ENCODE assay signal across 11 cellular contexts in the genomic region with DNA sequence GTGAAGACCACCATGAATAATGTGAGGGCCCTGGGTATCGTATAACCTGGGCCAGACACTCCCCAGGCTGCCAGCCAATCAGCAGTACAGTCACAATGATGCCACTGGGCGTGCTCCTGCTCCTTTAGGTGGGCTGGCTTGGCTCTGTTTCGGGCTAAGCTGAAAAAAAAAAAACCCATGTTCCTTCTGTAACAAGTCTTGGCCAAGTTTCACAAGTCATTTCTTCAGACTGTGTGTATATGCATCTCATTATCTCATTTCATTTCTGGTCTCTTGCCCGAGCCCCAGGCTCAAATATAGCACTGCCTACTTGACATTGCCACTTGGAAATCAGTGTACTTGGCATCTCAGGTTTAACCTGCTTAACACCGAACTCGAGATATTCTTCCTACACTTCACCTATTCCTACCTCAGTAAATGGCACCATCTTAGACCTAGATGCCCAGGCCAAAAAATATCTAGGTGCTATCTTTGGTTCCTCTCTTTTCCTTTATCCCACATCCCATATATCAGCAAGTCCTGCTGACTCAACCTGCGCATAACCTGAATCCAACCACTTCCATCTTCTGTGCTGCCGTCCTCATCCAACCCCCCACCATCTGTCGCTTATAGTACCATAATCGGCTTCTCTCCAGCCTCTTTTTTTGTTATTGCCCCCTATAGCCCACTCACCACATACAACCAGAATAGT. TPM values are rescaled to one million over a fixed set of nuclear protein-coding genes. Genes with fewer than 3 reads are reported as not detected.
DNase-seq lines count a peak whose midpoint lies in the region; TF ChIP-seq lines count a peak whose summit lies in the region.
"Had no signal": no experiment of that assay in that cellular context is flagged by ENCODE, and none has a peak within 500 bp of the region (broad histone marks: within the 10 kb centered on the region; RNA-seq: fewer than 3 reads in every experiment).

No MANE protein-coding gene starts in this region.

- H4K20me1 ChIP-seq in MM.1S (ENCODE audit: insufficient read depth, low read length) = no peaks in the 10 kb centered on the region

- no peaks in the 10 kb centered on the region for H3K9me3 ChIP-seq in MM.1S (replicated peaks; ENCODE audit: insufficient read depth, low read length)

- peak overlapping the region; percentile 5 for H3K27ac Mint-ChIP-seq in T-helper 1 cell treated with Interleukin-12 subunit alpha and Interleukin-12 subunit beta and Interleukin-4 antibody, amounts not matched to agents 30 μg/mL and 1 μg/mL, for 36 hours
- H3K27ac Mint-ChIP-seq in brain = peak overlapping the region in 4 of 5 experiments; percentile 33 to 99 (median 99)
- H3K27ac Mint-ChIP-seq in nephron progenitor cell = no peak overlapping the region

- DNase-seq in T-helper 1 cell (no peak), MM.1S (no peak), nephron progenitor cell (no peak), medulla oblongata (ENCODE audit: extremely low spot score) (no peak), GOT3 (lab: John Stamatoyannopoulos, UW) (no peak), ACHN (no peak)
- DNase-seq: mesendoderm, NCI-H1436 had no signal

- H3K27me3 ChIP-seq in MM.1S (replicated peaks; ENCODE audit: insufficient read depth, low read length) = no peaks in the 10 kb centered on the region
- H3K27me3 ChIP-seq: dorsolateral prefrontal cortex had no signal

- H3K4me3 ChIP-seq in MM.1S (ENCODE audit: low read length) = no peak overlapping the region; the same call in 1 of the 2 replicates

- H3F3A ChIP-seq in MM.1S (ENCODE audit: insufficient read depth, low read length) = peaks cover 14% of the 10 kb centered on the region

- in situ Hi-C loops in ACHN (cut with HindIII; ENCODE audit: low pct_ligation_motif_present, low pct_unique_long_range_greater_than_20kb, low sequenced_read_pairs) = no loop called here

- H3K36me3 Mint-ChIP-seq in T-helper 1 cell treated with Interleukin-12 subunit alpha and Interleukin-12 subunit beta and Interleukin-4 antibody, amounts not matched to agents 30 μg/mL and 1 μg/mL, for 36 hours (ENCODE audit: low read depth) = peaks cover 16% of the 10 kb centered on the region
- H3K36me3 Mint-ChIP-seq in brain = peaks cover 20% of the 10 kb centered on the region
- peaks cover 39% of the 10 kb centered on the region for H3K36me3 Mint-ChIP-seq in nephron progenitor cell (ENCODE audit: low read depth)

- H3K4me3 Mint-ChIP-seq in T-helper 1 cell treated with Interleukin-12 subunit alpha and Interleukin-12 subunit beta and Interleukin-4 antibody, amounts not matched to agents 30 μg/mL and 1 μg/mL, for 36 hours = no peak overlapping the region
- H3K4me3 Mint-ChIP-seq in brain (peak overlapping the region; percentile 7 to 97 (median 97)), nephron progenitor cell (peak overlapping the region; percentile 96)

- H3K9ac ChIP-seq in MM.1S (ENCODE audit: low read length) = no peak overlapping the region

- TF ChIP-seq CTCF in MM.1S (IDR thresholded peaks at IDR 0.05; ENCODE audit: low read length) (no peak), brain (conservative IDR thresholded peaks at IDR 0.05) (no peak), nephron progenitor cell (IDR thresholded peaks at IDR 0.05) (no peak)

- H3K27ac ChIP-seq in MM.1S (ENCODE audit: low read length) = no peak overlapping the region

- H3K4me1 ChIP-seq in MM.1S (ENCODE audit: low read length) = peaks cover 52% of the 10 kb centered on the region

- H3K4me2 ChIP-seq in MM.1S (ENCODE audit: low read depth, low read length) = peak overlapping the region; percentile 79; the same call in 1 of the 2 replicates

- H3K36me3 ChIP-seq in MM.1S (replicated peaks; ENCODE audit: insufficient read depth, low read length) = no peaks in the 10 kb centered on the region

- peaks cover 31% of the 10 kb centered on the region for H3K4me1 Mint-ChIP-seq in T-helper 1 cell treated with Interleukin-12 subunit alpha and Interleukin-12 subunit beta and Interleukin-4 antibody, amounts not matched to agents 30 μg/mL and 1 μg/mL, for 36 hours (ENCODE audit: low read depth)
- peaks cover 53% of the 10 kb centered on the region for H3K4me1 Mint-ChIP-seq in brain
- H3K4me1 Mint-ChIP-seq in nephron progenitor cell = peaks cover 65% of the 10 kb centered on the region

- peaks cover 36% of the 10 kb centered on the region for H3K79me2 ChIP-seq in MM.1S (ENCODE audit: low read length)

- no peaks in the 10 kb centered on the region for H3K9me3 Mint-ChIP-seq in T-helper 1 cell treated with Interleukin-12 subunit alpha and Interleukin-12 subunit beta and Interleukin-4 antibody, amounts not matched to agents 30 μg/mL and 1 μg/mL, for 36 hours
- H3K9me3 Mint-ChIP-seq in brain (peaks cover 0 to 3% (median 0%) of the 10 kb centered on the region in 5 experiments), nephron progenitor cell (no peaks in the 10 kb centered on the region)

- no peaks in the 10 kb centered on the region for H3K9me2 ChIP-seq in MM.1S (replicated peaks; ENCODE audit: insufficient read depth, low read length)

- H3K27me3 Mint-ChIP-seq in T-helper 1 cell treated with Interleukin-12 subunit alpha and Interleukin-12 subunit beta and Interleukin-4 antibody, amounts not matched to agents 30 μg/mL and 1 μg/mL, for 36 hours (ENCODE audit: low read depth) = peaks cover 3% of the 10 kb centered on the region
- H3K27me3 Mint-ChIP-seq in brain (peaks cover 3% of the 10 kb centered on the region), nephron progenitor cell (ENCODE audit: low read depth, poor library complexity) (peaks cover 22% of the 10 kb centered on the region)

- H2AFZ ChIP-seq in MM.1S (ENCODE audit: low read length) = no peak overlapping the region

RNA-seq across cellular contexts. Expression of gene UQCC2, which starts 1.8 kb away (rescaled TPM):
- 148 TPM for polyA plus RNA-seq in brain (ENCODE audit: insufficient read depth, low read depth, low replicate concordance)

RNA-seq across cellular contexts. Expression of gene IP6K3, which starts 37.0 kb away (rescaled TPM):
- polyA plus RNA-seq in brain (ENCODE audit: insufficient read depth, low read depth, low replicate concordance) = 6.4 TPM
